Comparison of ENCODE assay signal across 21 cellular contexts in genomic region chr9:126052791-126053190, GRCh38.
DNase-seq lines count a peak whose midpoint lies in the region; ATAC-seq and TF ChIP-seq lines count a peak whose summit lies in the region.
"Had no signal": no experiment of that assay in that cellular context is flagged by ENCODE, and none has a peak within 500 bp of the region (broad histone marks: within the 10 kb centered on the region; RNA-seq: fewer than 3 reads in every experiment).

No MANE protein-coding gene starts in this region.

- H3K27ac Mint-ChIP-seq in brain: peak overlapping the region in 3 of 5 experiments; percentile 14 to 35 (median 19)
- H3K27ac Mint-ChIP-seq in CD8-positive, alpha-beta memory T cell: no peak overlapping the region
- H3K27ac Mint-ChIP-seq: CD8-positive, alpha-beta T cell; H9 had no signal

- H3K27ac ChIP-seq in lower lobe of right lung: no peak overlapping the region
- H3K27ac ChIP-seq in sigmoid colon: no peak overlapping the region
- H3K27ac ChIP-seq in CD8-positive, alpha-beta memory T cell (ENCODE audit: low read depth, low read length): no peak overlapping the region
- H3K27ac ChIP-seq: 22Rv1, A549, C4-2B had no signal

- intact Hi-C loops in lower lobe of right lung (cut with DNase I) (no loop called here), sigmoid colon (cut with DNase I) (no loop called here)

- POLR2A ChIA-PET in CD8-positive, alpha-beta memory T cell (lab: Charles Lee): no interaction called here

- peaks cover 36% of the 10 kb centered on the region for H3K27me3 Mint-ChIP-seq in brain
- H3K27me3 Mint-ChIP-seq in CD8-positive, alpha-beta memory T cell: peaks cover 7 to 38% of the 10 kb centered on the region in 2 donors

- no peak overlapping the region for H3K4me3 Mint-ChIP-seq in brain
- H3K4me3 Mint-ChIP-seq in CD8-positive, alpha-beta memory T cell: no peak overlapping the region
- H3K4me3 Mint-ChIP-seq: CD8-positive, alpha-beta T cell; H9 had no signal

- H3K4me1 Mint-ChIP-seq in brain: peaks cover 29% of the 10 kb centered on the region
- no peaks in the 10 kb centered on the region for H3K4me1 Mint-ChIP-seq in CD8-positive, alpha-beta memory T cell

- H3K4me1 ChIP-seq in lower lobe of right lung (no peaks in the 10 kb centered on the region), sigmoid colon (peaks cover 0 to 4% (median 0%) of the 10 kb centered on the region in 4 donors)
- no peaks in the 10 kb centered on the region for H3K4me1 ChIP-seq in CD8-positive, alpha-beta memory T cell (ENCODE audit: insufficient read depth, low read length)
- H3K4me1 ChIP-seq: A549 had no signal

- CTCF ChIA-PET in CD8-positive, alpha-beta memory T cell (lab: Charles Lee): no interaction called here

- WGBS in sigmoid colon, 2 donors: 77 to 79% methylated on average over 6 of the region's 6 CpGs

- H3K27me3 ChIP-seq in lower lobe of right lung (ENCODE audit: low read depth) (peaks cover 27% of the 10 kb centered on the region), sigmoid colon (peaks cover 0 to 7% (median 0%) of the 10 kb centered on the region in 3 donors)
- H3K27me3 ChIP-seq in CD8-positive, alpha-beta memory T cell (ENCODE audit: insufficient read depth, low read length, poor library complexity, severe bottlenecking): no peaks in the 10 kb centered on the region

- no peak overlapping the region for H3K4me3 ChIP-seq in lower lobe of right lung
- no peak overlapping the region for H3K4me3 ChIP-seq in sigmoid colon
- no peak overlapping the region for H3K4me3 ChIP-seq in CD8-positive, alpha-beta memory T cell (ENCODE audit: low read length)
- H3K4me3 ChIP-seq: A549, GM12878 had no signal

- peak; percentile 37 for DNase-seq in activated effector memory CD4-positive, alpha-beta T cell treated with anti-CD3 and anti-CD28 coated beads, Interleukin-2, amount 50 U/mL, for 16 hours
- DNase-seq in activated effector memory CD4-positive, alpha-beta T cell treated with Interleukin-2 at 50 U/mL for 16 hours: no peak
- peak; percentile 13 for DNase-seq in lower lobe of right lung
- peak; percentile 40 for DNase-seq in sigmoid colon
- no peak for DNase-seq in cerebellum (ENCODE audit: low spot score)
- no peak for DNase-seq in CD8-positive, alpha-beta memory T cell
- DNase-seq in NCI-H146 treated with DMSO at 0.1 percent for 48 hours (lab: John Stamatoyannopoulos, UW; ENCODE audit: unreplicated experiment): no peak
- DNase-seq: AML-193; CD8-positive, alpha-beta T cell; COR-L47; DMS 273 treated with DMSO at 0.1 percent for 48 hours; DMS53; DND-41; EL; H9 had no signal

- TF ChIP-seq EP300 in sigmoid colon (IDR thresholded peaks at IDR 0.05): no peak

- TF ChIP-seq POLR2A in sigmoid colon (IDR thresholded peaks at IDR 0.05): no peak

- H3K36me3 ChIP-seq in lower lobe of right lung (no peaks in the 10 kb centered on the region), sigmoid colon (no peaks in the 10 kb centered on the region)
- no peaks in the 10 kb centered on the region for H3K36me3 ChIP-seq in CD8-positive, alpha-beta memory T cell (ENCODE audit: insufficient read depth, low read length)

- H3K9me3 ChIP-seq in lower lobe of right lung (no peaks in the 10 kb centered on the region), sigmoid colon (no peaks in the 10 kb centered on the region)
- H3K9me3 ChIP-seq in CD8-positive, alpha-beta memory T cell (ENCODE audit: low read length): no peaks in the 10 kb centered on the region
- H3K9me3 ChIP-seq: A549 had no signal

- no peak for ATAC-seq in lower lobe of right lung
- ATAC-seq: A549; CD8-positive, alpha-beta T cell; GM12878; HepG2 had no signal

- no peak for TF ChIP-seq CTCF in brain (conservative IDR thresholded peaks at IDR 0.05)
- no peak for TF ChIP-seq CTCF in lower lobe of right lung (IDR thresholded peaks at IDR 0.05)
- no peak for TF ChIP-seq CTCF in sigmoid colon (IDR thresholded peaks at IDR 0.05)

- H3K36me3 Mint-ChIP-seq in brain: no peaks in the 10 kb centered on the region
- no peaks in the 10 kb centered on the region for H3K36me3 Mint-ChIP-seq in CD8-positive, alpha-beta memory T cell
- H3K36me3 Mint-ChIP-seq: CD8-positive, alpha-beta T cell had no signal

- peaks cover 0 to 15% (median 0%) of the 10 kb centered on the region in 5 experiments for H3K9me3 Mint-ChIP-seq in brain
- no peaks in the 10 kb centered on the region for H3K9me3 Mint-ChIP-seq in CD8-positive, alpha-beta memory T cell
- H3K9me3 Mint-ChIP-seq: CD8-positive, alpha-beta T cell; H9 had no signal

Comparison
In these comparisons a context has a peak if more than half of its experiments do, and no peak if none do; other contexts are left out.
1. DNase-seq: peak in activated effector memory CD4-positive, alpha-beta T cell treated with anti-CD3 and anti-CD28 coated beads, Interleukin-2, amount 50 U/mL, for 16 hours (single experiment), lower lobe of right lung (single experiment) and sigmoid colon (single experiment); none in activated effector memory CD4-positive, alpha-beta T cell treated with Interleukin-2 at 50 U/mL for 16 hours (single experiment), cerebellum (single experiment), CD8-positive, alpha-beta memory T cell (0 of 5) and NCI-H146 treated with DMSO at 0.1 percent for 48 hours (single experiment).
2. H3K27ac Mint-ChIP-seq: peak in brain (3 of 5); none in CD8-positive, alpha-beta memory T cell (0 of 8).